In genomic region chr4:56976283-56976877, GRCh38 we compare ENCODE assay signal across 8 cellular contexts. TPM values are rescaled to one million over a fixed set of nuclear protein-coding genes. Genes with fewer than 3 reads are reported as not detected.
DNase-seq lines count a peak whose midpoint lies in the region; ATAC-seq and TF ChIP-seq lines count a peak whose summit lies in the region.

No MANE protein-coding gene starts in this region.

- peaks cover 26% of the 10 kb centered on the region for H4K20me1 ChIP-seq in Karpas-422 (ENCODE audit: insufficient read depth, low read depth, low read length)

- no peak overlapping the region for H3K27ac ChIP-seq in Karpas-422 (ENCODE audit: low read length)
- peak overlapping the region; percentile 79 for H3K27ac ChIP-seq in upper lobe of right lung

- H3K4me3 ChIP-seq in Karpas-422 (ENCODE audit: low read length) (peak overlapping the region; percentile 99), lower leg skin (ENCODE audit: low read depth, poor library complexity, severe bottlenecking) (peak overlapping the region; percentile 95), upper lobe of right lung (peak overlapping the region; percentile 86)

- H3K27me3 ChIP-seq in Karpas-422 (ENCODE audit: low read length) (no peaks in the 10 kb centered on the region), upper lobe of right lung (no peaks in the 10 kb centered on the region)

- H3K9me3 Mint-ChIP-seq in MCF 10A (ENCODE audit: unreplicated experiment) = no peaks in the 10 kb centered on the region

- no TSS peak for BruUV-seq in MCF 10A (replicated peaks; lab: Mats Ljungman, UMichigan)

- intact Hi-C loops in MCF 10A (cut with micrococcal nuclease) (loop anchor here (2.0 kb wide), 1 partner anchor 68 kb away; no protein-coding TSS in a partner anchor), lower leg skin (cut with DNase I; ENCODE audit: low total_unique reads) (no loop called here), upper lobe of right lung (cut with DNase I) (no loop called here)

- H3K9ac ChIP-seq in Karpas-422 (ENCODE audit: low read length) = peak overlapping the region; percentile 99

- POLR2A ChIA-PET in MCF 10A (lab: Yijun Ruan, JAX) = interaction anchor here (0.9 to 6.0 kb wide), 14 partner anchors 10 to 541 kb away, joined by 3 to 165 read pairs (median 14); partner anchors contain the start of genes PAICS, PPAT, REST and SRP72

- DNase-seq in EL (peak; percentile 17), Karpas-422 (peak; percentile 44), MCF 10A (ENCODE audit: unreplicated experiment) (peak; percentile 18), lower leg skin (ENCODE audit: low spot score in 2 of 2) (peak in 1 of 2 donors; percentile 90), upper lobe of right lung (peak; percentile 70), inferior parietal cortex (ENCODE audit: extremely low spot score) (no peak)

- TF ChIP-seq POLR2A in lower leg skin (IDR thresholded peaks at IDR 0.05) = no peak

- no peak overlapping the region for H2AFZ ChIP-seq in Karpas-422 (ENCODE audit: low read length)

- WGBS in lower leg skin, 2 donors = 1 to 5% methylated on average over 19 to 24 of the region's 36 CpGs

- TF ChIP-seq CTCF in MCF 10A (IDR thresholded peaks at IDR 0.05; ENCODE audit: unreplicated experiment) (no peak), lower leg skin (IDR thresholded peaks at IDR 0.05) (no peak), upper lobe of right lung (IDR thresholded peaks at IDR 0.05) (no peak)

- peaks cover 8% of the 10 kb centered on the region for H3K4me1 Mint-ChIP-seq in MCF 10A (ENCODE audit: insufficient read depth, unreplicated experiment)

- CTCF ChIA-PET in MCF 10A (lab: Yijun Ruan, JAX) = interaction anchor here (0.6 to 1.3 kb wide), 4 partner anchors 10 to 99 kb away, joined by 3 to 5 read pairs (median 4); no protein-coding TSS in a partner anchor

- H3K4me1 ChIP-seq in Karpas-422 (ENCODE audit: low read length) = peaks cover 29% of the 10 kb centered on the region
- peaks cover 35% of the 10 kb centered on the region for H3K4me1 ChIP-seq in upper lobe of right lung

- peak overlapping the region; percentile 97 for H3K4me3 Mint-ChIP-seq in MCF 10A (ENCODE audit: unreplicated experiment)

- H3K9me2 ChIP-seq in Karpas-422 (replicated peaks; ENCODE audit: insufficient read depth, low read length) = no peaks in the 10 kb centered on the region

- H3K27ac Mint-ChIP-seq in MCF 10A (ENCODE audit: low read depth, unreplicated experiment) = peak overlapping the region; percentile 73

- H3K27me3 Mint-ChIP-seq in MCF 10A (ENCODE audit: insufficient read depth, unreplicated experiment) = no peaks in the 10 kb centered on the region

- H3K36me3 ChIP-seq in Karpas-422 (ENCODE audit: insufficient read depth, low read length) (peaks cover 46% of the 10 kb centered on the region), upper lobe of right lung (peaks cover 29% of the 10 kb centered on the region)

- peaks cover 84% of the 10 kb centered on the region for H3K79me2 ChIP-seq in Karpas-422 (ENCODE audit: low read length)

- ATAC-seq in upper lobe of right lung (peak; percentile 1), HG03354 (IDR thresholded peaks at IDR 0.05; ENCODE audit: poor library complexity, severe bottlenecking, unreplicated experiment) (no peak), HG03432 (IDR thresholded peaks at IDR 0.05; ENCODE audit: unreplicated experiment) (no peak)

- H3K9me3 ChIP-seq in Karpas-422 (ENCODE audit: low read length) = peaks cover 7% of the 10 kb centered on the region
- H3K9me3 ChIP-seq in upper lobe of right lung = no peaks in the 10 kb centered on the region

- H3K36me3 Mint-ChIP-seq in MCF 10A (ENCODE audit: insufficient read depth, unreplicated experiment) = peaks cover 63% of the 10 kb centered on the region

- peak overlapping the region; percentile 94 for H3K4me2 ChIP-seq in Karpas-422 (ENCODE audit: low read depth, low read length, poor library complexity, severe bottlenecking)

RNA-seq across cellular contexts. Expression of gene NOA1, which starts 1.0 kb away (rescaled TPM):
- total RNA-seq in Karpas-422 (2014; rRNA removed; shearing (Covaris generic); ENCODE audit: low replicate concordance) = 25.4 and 35.5 TPM in 2 replicates
- 17.1 and 23.2 TPM in 2 replicates for total RNA-seq in MCF 10A (2022)
- total RNA-seq in lower leg skin = 10 to 100 TPM; 37.8 to 46.4 (median 42.9) TPM
- total RNA-seq in upper lobe of right lung = 14.5 TPM

RNA-seq across cellular contexts. Expression of gene POLR2B, which starts 2.3 kb away (rescaled TPM):
- total RNA-seq in Karpas-422 (2014; rRNA removed; shearing (Covaris generic); ENCODE audit: low replicate concordance) = 122 and 125 TPM in 2 replicates
- total RNA-seq in MCF 10A (2022) (101 and 126 TPM in 2 replicates), lower leg skin (100 to 1,000 TPM in 1 of 4 donors, 10 to 100 TPM in 3; 47.5 to 109 (median 75.1) TPM), upper lobe of right lung (65.8 TPM)
